ENCODE assay signal across 4 cellular contexts in the genomic region with DNA sequence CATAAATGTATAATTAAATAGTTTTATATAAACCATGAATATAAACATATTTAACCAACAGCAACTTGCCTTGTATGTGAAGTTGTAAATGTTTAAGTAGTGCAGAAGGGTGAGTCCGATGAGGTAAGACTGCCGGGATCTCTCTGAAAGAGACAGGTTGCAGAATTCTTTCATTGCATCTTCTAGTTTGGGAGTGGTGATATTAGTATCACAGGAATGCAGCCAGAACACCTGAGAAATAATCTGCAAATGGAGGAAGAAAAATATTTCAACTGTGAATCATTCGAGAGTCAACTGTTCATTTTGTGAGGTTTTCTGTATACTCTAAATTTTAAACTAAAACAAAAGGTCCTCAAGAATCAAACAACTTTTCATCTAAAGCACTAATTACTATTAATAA.
"Had no signal": no experiment of that assay in that cellular context is flagged by ENCODE, and none has a peak within 500 bp of the region (broad histone marks: within the 10 kb centered on the region; RNA-seq: fewer than 3 reads in every experiment).

No MANE protein-coding gene starts in this region.

- H3K4me3 ChIP-seq: GM23338 had no signal

- H3K9me3 Mint-ChIP-seq: GM23338, H9 had no signal

- ATAC-seq: GM23338 had no signal

- DNase-seq: H9, HCEC 1CT, IMR-90 had no signal

- H3K4me1 Mint-ChIP-seq: GM23338 had no signal

- H3K4me3 Mint-ChIP-seq: GM23338, H9 had no signal

- H3K27ac Mint-ChIP-seq: GM23338, H9 had no signal
